Comparison of ENCODE assay signal across 1 cellular context in genomic region chr15:52351206-52351907, GRCh38.
TF ChIP-seq lines count a peak whose summit lies in the region.

No MANE protein-coding gene starts in this region.

TF ChIP-seq in IMR-90, 13 proteins besides CTCF, POLR2A, EP300 and RAD21:
- TF ChIP-seq USF2 (IDR thresholded peaks at IDR 0.05; ENCODE audit: low read depth, low read length) (no peak), CEBPB (IDR thresholded peaks at IDR 0.05; ENCODE audit: low read depth, low read length) (peak; percentile 49; the same call in 1 of the 2 replicates)
